8 cellular contexts compared by ENCODE assay signal in the genomic region with DNA sequence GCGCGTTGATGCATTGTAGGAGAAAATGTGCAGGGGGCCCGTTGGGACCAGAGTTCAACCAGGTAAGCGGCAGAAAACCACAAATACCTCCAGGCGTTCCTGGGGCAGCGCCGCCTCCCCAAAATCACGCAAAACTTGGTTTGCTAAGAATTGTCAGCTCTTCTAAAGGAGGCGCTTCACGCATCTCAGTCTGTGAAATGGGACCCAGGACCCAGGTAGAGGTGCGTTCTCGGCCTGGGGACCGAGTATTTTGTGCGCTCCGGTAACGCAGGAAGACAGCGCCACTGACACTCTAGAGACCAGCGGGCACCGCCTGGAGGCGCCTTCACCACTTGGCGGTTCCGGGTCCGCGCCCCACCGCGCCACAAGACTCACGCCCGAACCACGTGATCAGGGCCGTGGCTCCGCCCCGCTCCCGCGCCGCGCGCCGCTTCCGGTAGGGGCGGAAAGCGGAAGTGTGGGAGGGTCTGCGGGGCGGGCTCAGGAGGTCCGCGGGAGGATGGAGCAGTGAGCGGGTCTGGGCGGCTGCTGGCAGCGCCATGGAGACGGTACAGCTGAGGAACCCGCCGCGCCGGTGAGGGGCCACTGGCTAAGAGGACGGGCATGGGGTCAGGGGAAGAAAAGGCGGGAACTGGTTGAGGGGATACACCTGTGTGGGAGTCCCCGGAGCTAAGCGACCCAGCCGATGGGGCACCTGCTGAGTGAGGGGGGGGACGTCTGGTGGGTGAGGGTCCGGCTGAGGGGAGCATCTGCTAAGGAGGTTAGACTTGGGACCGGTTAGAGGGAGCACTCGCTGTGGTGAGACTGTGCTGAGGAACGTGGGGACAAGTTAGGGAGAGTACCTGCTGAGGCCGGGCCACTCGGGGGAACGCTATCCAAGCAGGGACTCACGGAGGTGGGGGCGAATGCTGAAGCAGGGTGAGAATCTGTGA. TPM values are rescaled to one million over a fixed set of nuclear protein-coding genes. Genes with fewer than 3 reads are reported as not detected.
DNase-seq lines count a peak whose midpoint lies in the region; ATAC-seq and TF ChIP-seq lines count a peak whose summit lies in the region.

Gene STK4 (plus strand): TSS at position 483 of the 932 bp plus-strand sequence. CDS start 57 bp downstream, at position 540.

- H3K4me1 Mint-ChIP-seq in endodermal cell, result peaks cover 52% of the 10 kb centered on the region

- H3K27ac ChIP-seq in HUES48 (ENCODE audit: low read depth, low read length) (peak within 1 kb of the TSS; percentile 77), endodermal cell (ENCODE audit: low read depth, low read length) (no peak within 1 kb of the TSS), mesodermal cell (ENCODE audit: low read depth, low read length, severe bottlenecking) (peak within 1 kb of the TSS; percentile 48)

- H3K36me3 ChIP-seq in HUES48 (ENCODE audit: control insufficient read depth, insufficient read depth, low read length) (no peaks in the 10 kb centered on the region), NT2/D1 (ENCODE audit: insufficient read depth, insufficient read length, low read length) (no peaks in the 10 kb centered on the region), endodermal cell (ENCODE audit: control insufficient read depth, insufficient read depth, low read length) (no peaks in the 10 kb centered on the region), mesodermal cell (ENCODE audit: control insufficient read depth, insufficient read depth, low read length) (no peaks in the 10 kb centered on the region)

- H3K4me3 ChIP-seq in HUES48 (ENCODE audit: low read depth, low read length) (peak within 1 kb of the TSS; percentile 88), NT2/D1 (ENCODE audit: insufficient read length, low read depth) (peak within 1 kb of the TSS; percentile 94), endodermal cell (ENCODE audit: low read length) (peak within 1 kb of the TSS; percentile 93), mesodermal cell (ENCODE audit: extremely low read depth, insufficient read depth, low read length, poor library complexity, severe bottlenecking) (peak within 1 kb of the TSS; percentile 70)

- TF ChIP-seq CTCF in endodermal cell (conservative IDR thresholded peaks at IDR 0.05), result peak; percentile 70

- H3K9ac ChIP-seq in HUES48 (ENCODE audit: low read depth, low read length) (peak within 1 kb of the TSS; percentile 44), NT2/D1 (ENCODE audit: insufficient read length, low read depth) (peak within 1 kb of the TSS; percentile 95), endodermal cell (ENCODE audit: extremely low read depth, low read length, poor library complexity, severe bottlenecking) (peak within 1 kb of the TSS; percentile 69)

- H3K27me3 ChIP-seq in HUES48 (ENCODE audit: control insufficient read depth, insufficient read depth, low read length) (peaks cover 35% of the 10 kb centered on the region), NT2/D1 (ENCODE audit: insufficient read depth, insufficient read length) (peaks cover 4% of the 10 kb centered on the region), endodermal cell (ENCODE audit: control insufficient read depth, insufficient read depth, low read length, poor library complexity, severe bottlenecking) (peaks cover 19% of the 10 kb centered on the region)

- H3K4me1 ChIP-seq in HUES48 (ENCODE audit: control insufficient read depth, insufficient read depth, low read length) (peaks cover 25% of the 10 kb centered on the region), NT2/D1 (ENCODE audit: insufficient read depth, insufficient read length) (peaks cover 2% of the 10 kb centered on the region), endodermal cell (ENCODE audit: control insufficient read depth, insufficient read depth, low read length) (peaks cover 9% of the 10 kb centered on the region), mesodermal cell (ENCODE audit: control insufficient read depth, insufficient read depth, low read length, poor library complexity, severe bottlenecking) (peaks cover 21% of the 10 kb centered on the region)

- 2 to 6% methylated on average over 22 to 68 of the region's 68 CpGs for WGBS in endodermal cell (ENCODE audit: insufficient coverage in 1 of 2, insufficient read length in 1 of 2), 2 experiments
- 3% methylated on average over 52 to 66 of the region's 68 CpGs for WGBS in mesodermal cell (ENCODE audit: insufficient coverage in 2 of 2), 2 experiments

- ATAC-seq in GM21381 (IDR thresholded peaks at IDR 0.05; ENCODE audit: unreplicated experiment), result peak; percentile 71

- H3K36me3 Mint-ChIP-seq in endodermal cell (ENCODE audit: low read depth), result no peaks in the 10 kb centered on the region

- peaks cover 19% of the 10 kb centered on the region for H3K27me3 Mint-ChIP-seq in endodermal cell (ENCODE audit: insufficient read depth)

- peak within 1 kb of the TSS; percentile 99 for H3K4me3 Mint-ChIP-seq in endodermal cell

- H3K9me3 ChIP-seq in HUES48 (ENCODE audit: control insufficient read depth, insufficient read depth, low read length) (no peaks in the 10 kb centered on the region), NT2/D1 (ENCODE audit: insufficient read depth, low read length) (no peaks in the 10 kb centered on the region), endodermal cell (ENCODE audit: control insufficient read depth, low read length) (no peaks in the 10 kb centered on the region), mesodermal cell (ENCODE audit: control insufficient read depth, low read length) (peaks cover 7% of the 10 kb centered on the region)

- H3K9me3 Mint-ChIP-seq in endodermal cell, result peaks cover 1% of the 10 kb centered on the region

- in situ Hi-C loops in Caki2 (cut with HindIII; ENCODE audit: low pct_unique_long_range_greater_than_20kb, low sequenced_read_pairs), result no loop called here

- peak within 1 kb of the TSS; percentile 92 for H3K27ac Mint-ChIP-seq in endodermal cell

- DNase-seq in Caki2 (ENCODE audit: low read depth), result peak; percentile 94
- DNase-seq in NT2/D1 (ENCODE audit: low read depth, low spot score), result peak; percentile 96
- DNase-seq in activated CD8-positive, alpha-beta memory T cell treated with anti-CD3 and anti-CD28 coated beads, Interleukin-2, amount 50 U/mL, for 1 hour (ENCODE audit: extremely low read depth), result peak; percentile 76
- peak; percentile 98 for DNase-seq in endodermal cell
- peak; percentile 93 for DNase-seq in stimulated activated CD8-positive, alpha-beta memory T cell treated with anti-CD3 and anti-CD28 coated beads, Interleukin-15, amount 100 ng/mL, for 48 hours (ENCODE audit: low read depth in 2 of 2)

RNA-seq across cellular contexts. Expression of gene STK4, which starts in this region (rescaled TPM):
- 4.2 and 6.9 TPM in 2 replicates for total RNA-seq in Caki2 (2014; rRNA removed; shearing (Covaris generic); ENCODE audit: low replicate concordance)
- total RNA-seq in endodermal cell, result 10 to 100 TPM; 29.2 to 33.1 TPM
- 22.3 TPM for polyA plus RNA-seq in endodermal cell (2013, experiment 1 of 2)
- 21.1 TPM for polyA plus RNA-seq in endodermal cell (2013, experiment 2 of 2)
- 25.5 TPM for polyA plus RNA-seq in mesodermal cell (2013, experiment 1 of 2)
- 25.5 TPM for polyA plus RNA-seq in mesodermal cell (2013, experiment 2 of 2)

Comparison
In these comparisons a context has a peak if more than half of its experiments do, and no peak if none do; other contexts are left out.
1. H3K9ac ChIP-seq: peak in every context shown above with its lines; median percentile 95 in NT2/D1; 69 in endodermal cell; 44 in HUES48.